21 cellular contexts compared by ENCODE assay signal in the genomic region with DNA sequence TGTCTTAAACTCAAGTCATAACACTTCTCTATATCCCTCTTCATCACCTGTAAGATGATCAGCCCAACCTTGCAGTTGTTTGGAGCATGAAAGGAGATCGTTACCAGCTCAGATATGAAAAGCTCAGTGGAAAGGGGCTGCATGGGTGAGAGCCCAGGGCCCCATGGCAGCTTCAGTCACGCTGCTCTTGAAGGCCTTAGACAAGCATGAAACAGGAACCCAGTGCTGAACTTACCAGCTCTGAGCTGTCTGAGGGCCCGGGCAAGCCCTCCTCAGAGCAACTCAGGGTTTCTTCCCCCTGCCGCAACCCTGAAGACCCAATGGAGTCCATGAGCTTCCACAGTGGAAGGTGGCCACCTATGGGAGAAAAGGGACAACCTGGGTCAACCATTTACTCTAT. TPM values are rescaled to one million over a fixed set of nuclear protein-coding genes. Genes with fewer than 3 reads are reported as not detected.
"Had no signal": no experiment of that assay in that cellular context is flagged by ENCODE, and none has a peak within 500 bp of the region (broad histone marks: within the 10 kb centered on the region; RNA-seq: fewer than 3 reads in every experiment).

No MANE protein-coding gene starts in this region.

- DNase-seq: activated CD4-positive, alpha-beta T cell treated with anti-CD3 and anti-CD28 coated beads for 48 hours; activated CD8-positive, alpha-beta T cell treated with anti-CD3 and anti-CD28 coated beads, Interleukin-2, amount 10 ng/mL, durations not matched to agents 7 days and 5 days; amniotic stem cell; body of pancreas; cortex of kidney; effector memory CD4-positive, alpha-beta T cell; heart right ventricle; islet precursor cell; mesenchymal stem cell; nephron progenitor cell; ovary; stimulated activated CD4-positive, alpha-beta T cell treated with anti-CD3 and anti-CD28 coated beads, Interleukin-15, amount 100 ng/mL, for 24 hours; stimulated activated CD4-positive, alpha-beta T cell treated with anti-CD3 and anti-CD28 coated beads, Interleukin-4, amount 100 ng/mL, for 4 hours; stomach; thyroid gland had no signal

- H3K27ac ChIP-seq: body of pancreas, ovary, thyroid gland had no signal

- H3K36me3 ChIP-seq: ovary, stomach, thyroid gland had no signal

- H3K27ac Mint-ChIP-seq: activated CD8-positive, alpha-beta T cell treated with anti-CD3 and anti-CD28 coated beads, Interleukin-2, amount 10 ng/mL, durations not matched to agents 7 days and 5 days; activated naive CD4-positive, alpha-beta T cell treated with anti-CD3 and anti-CD28 coated beads, Interleukin-2, amount 50 U/mL, for 72 hours; nephron progenitor cell; T-helper 1 cell treated with Interleukin-12 subunit alpha and Interleukin-12 subunit beta and Interleukin-4 antibody, amounts not matched to agents 30 μg/mL and 1 μg/mL, for 36 hours; WTC11 had no signal

- H3K36me3 Mint-ChIP-seq: WTC11 had no signal

- H3K4me3 Mint-ChIP-seq: activated CD8-positive, alpha-beta T cell treated with anti-CD3 and anti-CD28 coated beads, Interleukin-2, amount 10 ng/mL, durations not matched to agents 7 days and 5 days; central memory CD8-positive, alpha-beta T cell; nephron progenitor cell; T-helper 1 cell treated with Interleukin-12 subunit alpha and Interleukin-12 subunit beta and Interleukin-4 antibody, amounts not matched to agents 30 μg/mL and 1 μg/mL, for 36 hours; WTC11 had no signal

- H3K27me3 ChIP-seq: body of pancreas, ovary, thyroid gland had no signal

- H3K4me3 ChIP-seq: body of pancreas, ovary, stomach, thyroid gland had no signal

- H3K9me3 Mint-ChIP-seq: activated naive CD4-positive, alpha-beta T cell treated with anti-CD3 and anti-CD28 coated beads, Interleukin-2, amount 50 U/mL, for 72 hours; central memory CD8-positive, alpha-beta T cell; nephron progenitor cell; T-helper 1 cell treated with Interleukin-12 subunit alpha and Interleukin-12 subunit beta and Interleukin-4 antibody, amounts not matched to agents 30 μg/mL and 1 μg/mL, for 36 hours; WTC11 had no signal

- H3K4me1 ChIP-seq: body of pancreas, thyroid gland had no signal

- H3K9me3 ChIP-seq: body of pancreas, heart right ventricle, left lung, ovary, stomach, thyroid gland had no signal

- ATAC-seq: activated CD8-positive, alpha-beta T cell treated with anti-CD3 and anti-CD28 coated beads, Interleukin-2, amount 10 ng/mL, durations not matched to agents 7 days and 5 days; activated naive CD4-positive, alpha-beta T cell treated with anti-CD3 and anti-CD28 coated beads, Interleukin-2, amount 50 U/mL, for 72 hours; body of pancreas; heart right ventricle; left lung; WTC11 had no signal

RNA-seq across cellular contexts. Expression of a gene that starts 3.3 kb away (rescaled TPM):
- total RNA-seq: activated CD8-positive, alpha-beta T cell treated with anti-CD3 and anti-CD28 coated beads, Interleukin-2, amount 10 ng/mL, durations not matched to agents 7 days and 5 days; fibroblast of lung had no signal
